In genomic region chr5:14439087-14439841, GRCh38 we compare ENCODE assay signal across 12 cellular contexts.
A peak's percentile ranks its signal among the peaks of the same experiment; 100 is the strongest.
DNase-seq lines count a peak whose midpoint lies in the region; ATAC-seq and TF ChIP-seq lines count a peak whose summit lies in the region.
"Had no signal": no experiment of that assay in that cellular context is flagged by ENCODE, and none has a peak within 500 bp of the region (broad histone marks: within the 10 kb centered on the region; RNA-seq: fewer than 3 reads in every experiment).

No MANE protein-coding gene starts in this region.

- TF ChIP-seq CTCF in HEK293 (tag by site-specific recombination; IDR thresholded peaks at IDR 0.05) (no peak), right atrium auricular region (IDR thresholded peaks at IDR 0.05) (no peak)

- H3K27me3 ChIP-seq in adipocyte (replicated peaks; ENCODE audit: control insufficient read depth, insufficient read depth, low read length) (no peaks in the 10 kb centered on the region), right atrium auricular region (no peaks in the 10 kb centered on the region), stomach smooth muscle (ENCODE audit: control insufficient read depth in 1 of 2, insufficient read depth in 2 of 2, low read length in 2 of 2) (no peaks in the 10 kb centered on the region)

- H3K9ac ChIP-seq in adipocyte (ENCODE audit: low read length) (peak overlapping the region; percentile 86), stomach smooth muscle (ENCODE audit: low read length in 2 of 2) (peak overlapping the region in 1 of 2 donors; percentile 29)

- CTCF ChIA-PET in HEK293 (lab: Yijun Ruan, JAX): no interaction called here

- peaks cover 29% of the 10 kb centered on the region for H3K4me1 ChIP-seq in HEK293 (ENCODE audit: control insufficient read depth, insufficient read depth, low read length)
- peaks cover 54% of the 10 kb centered on the region for H3K4me1 ChIP-seq in adipocyte (ENCODE audit: control insufficient read depth, insufficient read depth, low read length)
- peaks cover 0 to 9% of the 10 kb centered on the region in 2 donors for H3K4me1 ChIP-seq in right atrium auricular region
- H3K4me1 ChIP-seq in stomach smooth muscle (ENCODE audit: control insufficient read depth, insufficient read depth, low read length): peaks cover 22% of the 10 kb centered on the region

- H3K27ac ChIP-seq in HEK293 (ENCODE audit: extremely low read depth, low read depth, low read length) (peak overlapping the region; percentile 41; the same call in 1 of the 2 replicates), right atrium auricular region (peak overlapping the region; percentile 69 to 77), stomach smooth muscle (ENCODE audit: low read length) (peak overlapping the region; percentile 80)
- H3K27ac ChIP-seq: HL-60 had no signal

- DNase-seq in adipocyte (ENCODE audit: low read depth) (peak; percentile 19), right atrium auricular region (ENCODE audit: low spot score) (no peak), NCI-H748 (lab: John Stamatoyannopoulos, UW; ENCODE audit: unreplicated experiment) (no peak), dedifferentiated amniotic fluid mesenchymal stem cell (ENCODE audit: extremely low spot score) (no peak)
- DNase-seq: activated CD8-positive, alpha-beta memory T cell treated with anti-CD3 and anti-CD28 coated beads for 24 hours; activated naive CD4-positive, alpha-beta T cell treated with anti-CD3 and anti-CD28 coated beads, Interleukin-2, amount 50 U/mL, for 16 hours; stimulated activated naive CD8-positive, alpha-beta T cell treated with anti-CD3 and anti-CD28 coated beads, Interleukin-15, Interleukin-2, amounts not matched to agents 100 U/mL and 50 U/mL, for 24 hours had no signal

- ATAC-seq in HG03342 (IDR thresholded peaks at IDR 0.05; ENCODE audit: unreplicated experiment): no peak
- ATAC-seq in GM18520 (IDR thresholded peaks at IDR 0.05; ENCODE audit: unreplicated experiment): no peak
- ATAC-seq: stimulated activated naive CD8-positive, alpha-beta T cell treated with anti-CD3 and anti-CD28 coated beads, Interleukin-15, Interleukin-2, amounts not matched to agents 100 U/mL and 50 U/mL, for 24 hours had no signal

- H3K36me3 ChIP-seq in HEK293 (ENCODE audit: control insufficient read depth in 2 of 2, insufficient read depth in 1 of 2, low read length in 2 of 2) (peaks cover 0 to 12% of the 10 kb centered on the region in 2 experiments; a peak in 1 of 3 replicates), adipocyte (ENCODE audit: control insufficient read depth, insufficient read depth, low read length, severe bottlenecking) (peaks cover 15% of the 10 kb centered on the region), right atrium auricular region (no peaks in the 10 kb centered on the region), stomach smooth muscle (ENCODE audit: control insufficient read depth in 2 of 2, insufficient read depth in 2 of 2, low read length in 2 of 2) (peaks cover 3 to 7% of the 10 kb centered on the region in 2 donors)

- POLR2A ChIA-PET in HEK293 (lab: Yijun Ruan, JAX): no interaction called here

- H3K9me3 ChIP-seq in HEK293 (ENCODE audit: control insufficient read depth, insufficient read depth, low read depth, low read length) (no peaks in the 10 kb centered on the region), adipocyte (ENCODE audit: control insufficient read depth, low read length) (no peaks in the 10 kb centered on the region), right atrium auricular region (no peaks in the 10 kb centered on the region), stomach smooth muscle (ENCODE audit: control insufficient read depth in 2 of 2, low read length in 2 of 2) (no peaks in the 10 kb centered on the region)

- H3K4me3 ChIP-seq in HEK293 (ENCODE audit: low read depth, low read length) (no peak overlapping the region), adipocyte (ENCODE audit: low read length) (peak overlapping the region; percentile 82), right atrium auricular region (no peak overlapping the region), stomach smooth muscle (ENCODE audit: low read length in 2 of 2) (peak overlapping the region in 1 of 2 donors; percentile 22)

TF ChIP-seq in HEK293, 187 proteins besides CTCF, POLR2A, EP300 and RAD21 (continues in another document):
- TF ChIP-seq ZNF561 (tag by site-specific recombination; IDR thresholded peaks at IDR 0.05; ENCODE audit: borderline replicate concordance): peak; percentile 97
- TF ChIP-seq KLF7 (tag by site-specific recombination; IDR thresholded peaks at IDR 0.05; ENCODE audit: borderline replicate concordance): no peak
- no peak for TF ChIP-seq ZSCAN18 (tag by site-specific recombination; IDR thresholded peaks at IDR 0.05)
- TF ChIP-seq ZNF624 (tag by site-specific recombination; IDR thresholded peaks at IDR 0.05): no peak
- TF ChIP-seq, protein P1, sequence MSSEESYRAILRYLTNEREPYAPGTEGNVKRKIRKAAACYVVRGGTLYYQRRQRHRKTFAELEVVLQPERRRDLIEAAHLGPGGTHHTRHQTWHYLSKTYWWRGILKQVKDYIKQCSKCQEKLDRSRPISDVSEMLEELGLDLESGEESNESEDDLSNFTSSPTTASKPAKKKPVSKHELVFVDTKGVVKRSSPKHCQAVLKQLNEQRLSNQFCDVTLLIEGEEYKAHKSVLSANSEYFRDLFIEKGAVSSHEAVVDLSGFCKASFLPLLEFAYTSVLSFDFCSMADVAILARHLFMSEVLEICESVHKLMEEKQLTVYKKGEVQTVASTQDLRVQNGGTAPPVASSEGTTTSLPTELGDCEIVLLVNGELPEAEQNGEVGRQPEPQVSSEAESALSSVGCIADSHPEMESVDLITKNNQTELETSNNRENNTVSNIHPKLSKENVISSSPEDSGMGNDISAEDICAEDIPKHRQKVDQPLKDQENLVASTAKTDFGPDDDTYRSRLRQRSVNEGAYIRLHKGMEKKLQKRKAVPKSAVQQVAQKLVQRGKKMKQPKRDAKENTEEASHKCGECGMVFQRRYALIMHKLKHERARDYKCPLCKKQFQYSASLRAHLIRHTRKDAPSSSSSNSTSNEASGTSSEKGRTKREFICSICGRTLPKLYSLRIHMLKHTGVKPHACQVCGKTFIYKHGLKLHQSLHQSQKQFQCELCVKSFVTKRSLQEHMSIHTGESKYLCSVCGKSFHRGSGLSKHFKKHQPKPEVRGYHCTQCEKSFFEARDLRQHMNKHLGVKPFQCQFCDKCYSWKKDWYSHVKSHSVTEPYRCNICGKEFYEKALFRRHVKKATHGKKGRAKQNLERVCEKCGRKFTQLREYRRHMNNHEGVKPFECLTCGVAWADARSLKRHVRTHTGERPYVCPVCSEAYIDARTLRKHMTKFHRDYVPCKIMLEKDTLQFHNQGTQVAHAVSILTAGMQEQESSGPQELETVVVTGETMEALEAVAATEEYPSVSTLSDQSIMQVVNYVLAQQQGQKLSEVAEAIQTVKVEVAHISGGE (tag by site-specific recombination; conservative IDR thresholded peaks at IDR 0.05; ENCODE audit: low read depth): 0 out of 2 replicates have a peak, but pooled peaks have one; percentile 19
- no peak for TF ChIP-seq ZNF530 (tag by site-specific recombination; IDR thresholded peaks at IDR 0.05; ENCODE audit: low read depth)
- TF ChIP-seq, protein P2, sequence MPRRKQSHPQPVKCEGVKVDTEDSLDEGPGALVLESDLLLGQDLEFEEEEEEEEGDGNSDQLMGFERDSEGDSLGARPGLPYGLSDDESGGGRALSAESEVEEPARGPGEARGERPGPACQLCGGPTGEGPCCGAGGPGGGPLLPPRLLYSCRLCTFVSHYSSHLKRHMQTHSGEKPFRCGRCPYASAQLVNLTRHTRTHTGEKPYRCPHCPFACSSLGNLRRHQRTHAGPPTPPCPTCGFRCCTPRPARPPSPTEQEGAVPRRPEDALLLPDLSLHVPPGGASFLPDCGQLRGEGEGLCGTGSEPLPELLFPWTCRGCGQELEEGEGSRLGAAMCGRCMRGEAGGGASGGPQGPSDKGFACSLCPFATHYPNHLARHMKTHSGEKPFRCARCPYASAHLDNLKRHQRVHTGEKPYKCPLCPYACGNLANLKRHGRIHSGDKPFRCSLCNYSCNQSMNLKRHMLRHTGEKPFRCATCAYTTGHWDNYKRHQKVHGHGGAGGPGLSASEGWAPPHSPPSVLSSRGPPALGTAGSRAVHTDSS (tag by site-specific recombination; IDR thresholded peaks at IDR 0.05): 0 out of 2 replicates have a peak, but pooled peaks have one; percentile 27
- no peak for TF ChIP-seq ZBTB21 (tag by site-specific recombination; IDR thresholded peaks at IDR 0.05)
- TF ChIP-seq ZNF26 (tag by site-specific recombination; IDR thresholded peaks at IDR 0.05): no peak
- peak; percentile 88 for TF ChIP-seq ZNF121 (tag by site-specific recombination; IDR thresholded peaks at IDR 0.05)
- peak; percentile 94 for TF ChIP-seq BCL11B (tag by site-specific recombination; IDR thresholded peaks at IDR 0.05; ENCODE audit: low read depth)
